In genomic region chr11:94511932-94512781, GRCh38 we compare ENCODE assay signal across 8 cellular contexts. TPM values are rescaled to one million over a fixed set of nuclear protein-coding genes. Genes with fewer than 3 reads are reported as not detected.
A peak's percentile ranks its signal among the peaks of the same experiment; 100 is the strongest.
DNase-seq lines count a peak whose midpoint lies in the region; ATAC-seq and TF ChIP-seq lines count a peak whose summit lies in the region.

Gene C11orf97 (plus strand): TSS chr11:94512461. CDS start chr11:94512529, 68 bp downstream.

- no peaks in the 10 kb centered on the region for H3K79me2 ChIP-seq in smooth muscle cell (ENCODE audit: low read depth)

- peaks cover 0 to 14% (median 10%) of the 10 kb centered on the region in 4 donors for H3K4me1 Mint-ChIP-seq in CD4-positive, CD25-positive, alpha-beta regulatory T cell

- H3K36me3 Mint-ChIP-seq in CD4-positive, CD25-positive, alpha-beta regulatory T cell: no peaks in the 10 kb centered on the region

- WGBS in HUES64: 17% methylated on average over 53 of the region's 53 CpGs
- 20% methylated on average over 38 of the region's 53 CpGs for WGBS in smooth muscle cell (ENCODE audit: low lambda C conversion rate)

- no peaks in the 10 kb centered on the region for H3F3A ChIP-seq in smooth muscle cell (ENCODE audit: low read depth)

- H3K9ac ChIP-seq in HUES64 (ENCODE audit: low read depth, low read length): no peak within 1 kb of the TSS
- H3K9ac ChIP-seq in smooth muscle cell (ENCODE audit: low read depth): no peak within 1 kb of the TSS

- peak; percentile 5 to 70 (median 43) for DNase-seq in CD4-positive, CD25-positive, alpha-beta regulatory T cell
- DNase-seq in GM20000 (ENCODE audit: low spot score) (peak; percentile 43), cardiac fibroblast (ENCODE audit: low read depth in 2 of 2) (peak; percentile 41 to 50), islet precursor cell (peak; percentile 92), smooth muscle cell (lab: John Stamatoyannopoulos, UW; ENCODE audit: unreplicated experiment) (peak; percentile 10), SW 1271 (lab: John Stamatoyannopoulos, UW) (no peak)

- H3K27me3 ChIP-seq in CD4-positive, CD25-positive, alpha-beta regulatory T cell (ENCODE audit: control insufficient read depth, insufficient read depth, low read length): peaks cover 19% of the 10 kb centered on the region
- peaks cover 50% of the 10 kb centered on the region for H3K27me3 ChIP-seq in HUES64 (ENCODE audit: insufficient read depth, low read length)
- peaks cover 28% of the 10 kb centered on the region for H3K27me3 ChIP-seq in smooth muscle cell (ENCODE audit: low read depth)

- H3K4me3 ChIP-seq in CD4-positive, CD25-positive, alpha-beta regulatory T cell (ENCODE audit: low read depth, low read length): peak within 1 kb of the TSS; percentile 16
- H3K4me3 ChIP-seq in HUES64 (ENCODE audit: low read length): peak within 1 kb of the TSS; percentile 55
- peak within 1 kb of the TSS; percentile 65 for H3K4me3 ChIP-seq in WI38 (ENCODE audit: low read depth, low read length)
- H3K4me3 ChIP-seq in cardiac fibroblast (replicated peaks in 1 of 2; ENCODE audit: low read depth in 2 of 2, low read length in 2 of 2): peak within 1 kb of the TSS; percentile 52 to 63
- H3K4me3 ChIP-seq in smooth muscle cell: peak within 1 kb of the TSS; percentile 56

- peaks cover 65% of the 10 kb centered on the region for H3K27me3 Mint-ChIP-seq in CD4-positive, CD25-positive, alpha-beta regulatory T cell

- no peak for TF ChIP-seq CTCF in GM20000 (IDR thresholded peaks at IDR 0.05; ENCODE audit: extremely low read depth, missing control alignments)
- no peak for TF ChIP-seq CTCF in WI38 (IDR thresholded peaks at IDR 0.05; ENCODE audit: low read depth, low read length)
- TF ChIP-seq CTCF in cardiac fibroblast (IDR thresholded peaks at IDR 0.05; ENCODE audit: low read depth, low read length): no peak
- no peak for TF ChIP-seq CTCF in smooth muscle cell (IDR thresholded peaks at IDR 0.05; ENCODE audit: borderline replicate concordance, insufficient read depth, poor library complexity, severe bottlenecking)

- H3K4me3 Mint-ChIP-seq in CD4-positive, CD25-positive, alpha-beta regulatory T cell: peak within 1 kb of the TSS in 3 of 4 donors; percentile 78 to 82 (median 80)

- H2AFZ ChIP-seq in smooth muscle cell (ENCODE audit: low read depth): peak within 1 kb of the TSS; percentile 81

- no peaks in the 10 kb centered on the region for H3K36me3 ChIP-seq in CD4-positive, CD25-positive, alpha-beta regulatory T cell (ENCODE audit: control insufficient read depth, insufficient read depth, low read length)
- H3K36me3 ChIP-seq in HUES64 (ENCODE audit: insufficient read depth, low read length): no peaks in the 10 kb centered on the region
- no peaks in the 10 kb centered on the region for H3K36me3 ChIP-seq in smooth muscle cell (ENCODE audit: low read depth)

- peak within 1 kb of the TSS; percentile 89 for H3K4me2 ChIP-seq in smooth muscle cell

- no peaks in the 10 kb centered on the region for H4K20me1 ChIP-seq in smooth muscle cell (ENCODE audit: low read depth)

- peak within 1 kb of the TSS in 1 of 3 donors; percentile 84 for H3K27ac Mint-ChIP-seq in CD4-positive, CD25-positive, alpha-beta regulatory T cell

- ATAC-seq in CD4-positive, CD25-positive, alpha-beta regulatory T cell (ENCODE audit: low read depth in 2 of 2): peak; percentile 69 to 72

- H3K27ac ChIP-seq in CD4-positive, CD25-positive, alpha-beta regulatory T cell (ENCODE audit: insufficient read depth, low read length, poor library complexity, severe bottlenecking): no peak within 1 kb of the TSS
- H3K27ac ChIP-seq in HUES64 (ENCODE audit: low read depth, low read length) (no peak within 1 kb of the TSS), smooth muscle cell (ENCODE audit: low read depth) (no peak within 1 kb of the TSS)

- peaks cover 11% of the 10 kb centered on the region for H3K4me1 ChIP-seq in CD4-positive, CD25-positive, alpha-beta regulatory T cell (ENCODE audit: control insufficient read depth, insufficient read depth, low read length, poor library complexity, severe bottlenecking)
- peaks cover 4% of the 10 kb centered on the region; the same call in 1 of the 2 replicates for H3K4me1 ChIP-seq in HUES64 (ENCODE audit: insufficient read depth, low read length)
- no peaks in the 10 kb centered on the region for H3K4me1 ChIP-seq in smooth muscle cell (ENCODE audit: low read depth)

- H3K9me3 Mint-ChIP-seq in CD4-positive, CD25-positive, alpha-beta regulatory T cell: peaks cover 0 to 2% (median 0%) of the 10 kb centered on the region in 7 donors

- H3K9me3 ChIP-seq in CD4-positive, CD25-positive, alpha-beta regulatory T cell (ENCODE audit: control insufficient read depth in 2 of 2, low read length in 2 of 2): no peaks in the 10 kb centered on the region
- H3K9me3 ChIP-seq in HUES64 (ENCODE audit: insufficient read depth, low read depth, low read length) (no peaks in the 10 kb centered on the region), smooth muscle cell (replicated peaks; ENCODE audit: low read depth) (no peaks in the 10 kb centered on the region)

RNA-seq across cellular contexts. Expression of gene C11orf97, which starts in this region (rescaled TPM):
- not detected for total RNA-seq in CD4-positive, CD25-positive, alpha-beta regulatory T cell
- polyA plus RNA-seq in CD4-positive, CD25-positive, alpha-beta regulatory T cell: not detected
- polyA plus RNA-seq in HUES64 (2013, experiment 1 of 2): not detected
- not detected for polyA plus RNA-seq in HUES64 (2013, experiment 2 of 2)
- total RNA-seq in smooth muscle cell: not detected in 2 replicates
- polyA plus RNA-seq in smooth muscle cell: not detected in 2 replicates

Comparison
In these comparisons a context has a peak if more than half of its experiments do, and no peak if none do; other contexts are left out.
1. Peak in DNase-seq, ATAC-seq and H3K4me3 ChIP-seq in CD4-positive, CD25-positive, alpha-beta regulatory T cell; RNA of the gene not detected or under 1 TPM.
2. Peak in DNase-seq, H3K4me3 ChIP-seq and H3K4me2 ChIP-seq in smooth muscle cell; RNA of the gene not detected or under 1 TPM.
3. DNase-seq: peak in GM20000 (single experiment), cardiac fibroblast (2 of 2) and islet precursor cell (single experiment); none in SW 1271 (0 of 2).
4. Peak in every context shown above with its lines, with median percentiles within 50 percentile points of each other: H3K4me3 ChIP-seq.